ENCODE assay signal across 21 cellular contexts in genomic region chr11:2817431-2817830, GRCh38.
A peak's percentile ranks its signal among the peaks of the same experiment; 100 is the strongest.
DNase-seq lines count a peak whose midpoint lies in the region; ATAC-seq and TF ChIP-seq lines count a peak whose summit lies in the region.
"Had no signal": no experiment of that assay in that cellular context is flagged by ENCODE, and none has a peak within 500 bp of the region (broad histone marks: within the 10 kb centered on the region; RNA-seq: fewer than 3 reads in every experiment).

No MANE protein-coding gene starts in this region.

- peaks cover 13% of the 10 kb centered on the region for H3K27me3 Mint-ChIP-seq in nephron (ENCODE audit: low read depth)
- peaks cover 77% of the 10 kb centered on the region for H3K27me3 Mint-ChIP-seq in endodermal cell (ENCODE audit: insufficient read depth)
- H3K27me3 Mint-ChIP-seq: IgD-negative memory B cell had no signal

- H3K4me1 ChIP-seq in left ventricle myocardium inferior (peaks cover 9% of the 10 kb centered on the region), esophagus squamous epithelium (peaks cover 5 to 20% (median 6%) of the 10 kb centered on the region in 3 donors), vagina (peaks cover 21% of the 10 kb centered on the region), endodermal cell (ENCODE audit: control insufficient read depth, insufficient read depth, low read length) (no peaks in the 10 kb centered on the region)

- no peaks in the 10 kb centered on the region for H3K36me3 ChIP-seq in left ventricle myocardium inferior
- no peaks in the 10 kb centered on the region for H3K36me3 ChIP-seq in esophagus squamous epithelium
- no peaks in the 10 kb centered on the region for H3K36me3 ChIP-seq in vagina
- H3K36me3 ChIP-seq in endodermal cell (ENCODE audit: control insufficient read depth, insufficient read depth, low read length), result no peaks in the 10 kb centered on the region

- peaks cover 27% of the 10 kb centered on the region for H3K9me3 ChIP-seq in left ventricle myocardium inferior (replicated peaks)
- H3K9me3 ChIP-seq in esophagus squamous epithelium, result peaks cover 0 to 31% (median 23%) of the 10 kb centered on the region in 3 donors
- no peaks in the 10 kb centered on the region for H3K9me3 ChIP-seq in vagina
- H3K9me3 ChIP-seq in endodermal cell (ENCODE audit: control insufficient read depth, low read length), result peaks cover 13% of the 10 kb centered on the region

- H3K9me3 Mint-ChIP-seq in nephron (peaks cover 47% of the 10 kb centered on the region), endodermal cell (peaks cover 38% of the 10 kb centered on the region)

- H3K36me3 Mint-ChIP-seq in nephron (ENCODE audit: low read depth) (peaks cover 12% of the 10 kb centered on the region), endodermal cell (ENCODE audit: low read depth) (no peaks in the 10 kb centered on the region)

- intact Hi-C loops in left ventricle myocardium inferior (cut with micrococcal nuclease) (no loop called here), Right ventricle myocardium superior (cut with DNase I) (no loop called here), esophagus squamous epithelium (cut with DNase I) (no loop called here), vagina (cut with DNase I) (no loop called here), left colon (cut with DNase I, micrococcal nuclease) (no loop called here)

- no peak for TF ChIP-seq POLR2A in esophagus squamous epithelium (IDR thresholded peaks at IDR 0.05)
- no peak for TF ChIP-seq POLR2A in vagina (IDR thresholded peaks at IDR 0.05)

- peak; percentile 2 for DNase-seq in left ventricle myocardium inferior
- no peak for DNase-seq in Right ventricle myocardium superior
- DNase-seq in esophagus squamous epithelium (lab: John Stamatoyannopoulos, UW), result no peak
- DNase-seq in vagina (ENCODE audit: extremely low spot score in 2 of 2), result no peak
- no peak for DNase-seq in endodermal cell
- DNase-seq in DMS153 (lab: John Stamatoyannopoulos, UW), result no peak
- DNase-seq in left colon, result no peak
- DNase-seq: DMS53; GDM1; GOT3; NCI-H1105; NCI-H146; NCI-H2029; NCI-H524; NCI-H774; NK-92 treated with Interleukin-12 subunit alpha and Interleukin-12 subunit beta, amount 100 ng/mL, for 24 hours had no signal

- H3K9ac ChIP-seq in endodermal cell (ENCODE audit: extremely low read depth, low read length, poor library complexity, severe bottlenecking), result no peak overlapping the region

- peaks cover 51% of the 10 kb centered on the region for H3K4me1 Mint-ChIP-seq in nephron
- H3K4me1 Mint-ChIP-seq in endodermal cell, result no peaks in the 10 kb centered on the region

- WGBS in esophagus squamous epithelium, 2 donors, result 74% methylated on average over 2 of the region's 6 CpGs; no CpG with 5 or more reads in 1 of the 2 donors
- 83% methylated on average over 4 to 6 of the region's 6 CpGs for WGBS in endodermal cell (ENCODE audit: insufficient coverage in 1 of 2, insufficient read length in 1 of 2), 2 experiments

- peak overlapping the region in 2 of 3 experiments; percentile 62 to 65 for H3K27ac Mint-ChIP-seq in nephron
- H3K27ac Mint-ChIP-seq in endodermal cell, result no peak overlapping the region
- H3K27ac Mint-ChIP-seq: B cell had no signal

- no peak overlapping the region for H3K27ac ChIP-seq in left ventricle myocardium inferior (replicated peaks)
- H3K27ac ChIP-seq in esophagus squamous epithelium, result peak overlapping the region in 3 of 4 donors; percentile 22 to 64 (median 59)
- peak overlapping the region; percentile 29 for H3K27ac ChIP-seq in vagina
- no peak overlapping the region for H3K27ac ChIP-seq in endodermal cell (ENCODE audit: low read depth, low read length)

- H3K27me3 ChIP-seq in left ventricle myocardium inferior (ENCODE audit: low read depth) (no peaks in the 10 kb centered on the region), esophagus squamous epithelium (no peaks in the 10 kb centered on the region), vagina (no peaks in the 10 kb centered on the region), endodermal cell (ENCODE audit: control insufficient read depth, insufficient read depth, low read length, poor library complexity, severe bottlenecking) (peaks cover 5% of the 10 kb centered on the region)

- H3K4me3 ChIP-seq in left ventricle myocardium inferior (no peak overlapping the region), esophagus squamous epithelium (no peak overlapping the region), vagina (no peak overlapping the region), endodermal cell (ENCODE audit: low read length) (no peak overlapping the region)

- H3K4me3 Mint-ChIP-seq in nephron, result peak overlapping the region in 1 of 3 experiments; percentile 62
- no peak overlapping the region for H3K4me3 Mint-ChIP-seq in endodermal cell
- H3K4me3 Mint-ChIP-seq: B cell, CD14-positive monocyte, IgD-negative memory B cell had no signal

- TF ChIP-seq CTCF in left ventricle myocardium inferior (IDR thresholded peaks at IDR 0.05; ENCODE audit: borderline replicate concordance), result no peak
- TF ChIP-seq CTCF in esophagus squamous epithelium (IDR thresholded peaks at IDR 0.05), result no peak
- TF ChIP-seq CTCF in nephron (IDR thresholded peaks at IDR 0.05; ENCODE audit: unreplicated experiment in 3 of 3), result no peak
- no peak for TF ChIP-seq CTCF in vagina (IDR thresholded peaks at IDR 0.05)
- no peak for TF ChIP-seq CTCF in endodermal cell (conservative IDR thresholded peaks at IDR 0.05)

- no peak for ATAC-seq in Right ventricle myocardium superior (ENCODE audit: poor library complexity)
- no peak for ATAC-seq in left colon
- ATAC-seq: HCT116 had no signal

Comparison
In these comparisons a context has a peak if more than half of its experiments do, and no peak if none do; other contexts are left out.
1. H3K27ac ChIP-seq: peak in esophagus squamous epithelium (3 of 4) and vagina (single experiment); none in left ventricle myocardium inferior (single experiment) and endodermal cell (single experiment).